20 cellular contexts compared by ENCODE assay signal in genomic region chr4:94420356-94420755, GRCh38.
"Had no signal": no experiment of that assay in that cellular context is flagged by ENCODE, and none has a peak within 500 bp of the region (broad histone marks: within the 10 kb centered on the region; RNA-seq: fewer than 3 reads in every experiment).

No MANE protein-coding gene starts in this region.

- H3K4me2 ChIP-seq: neural progenitor cell had no signal

- H3K27ac ChIP-seq: neural progenitor cell, ovary, tibial artery had no signal

- DNase-seq: activated CD4-positive, alpha-beta memory T cell treated with anti-CD3 and anti-CD28 coated beads, Interleukin-2, amount 10 ng/mL, durations not matched to agents 7 days and 5 days; activated CD4-positive, alpha-beta T cell treated with anti-CD3 and anti-CD28 coated beads for 48 hours; activated CD4-positive, CD25-positive, alpha-beta regulatory T cell; activated CD8-positive, alpha-beta memory T cell treated with anti-CD3 and anti-CD28 coated beads, Interleukin-2, amount 10 ng/mL, durations not matched to agents 7 days and 5 days; activated naive CD4-positive, alpha-beta T cell; activated naive CD8-positive, alpha-beta T cell treated with anti-CD3 and anti-CD28 coated beads for 36 hours; cortex of kidney; hypothalamus; left ventricle myocardium superior; naive thymus-derived CD4-positive, alpha-beta T cell; ovary; psoas muscle; stimulated activated CD4-positive, alpha-beta T cell treated with anti-CD3 and anti-CD28 coated beads, Interleukin-12 subunit alpha, Interleukin-12 subunit beta, amount 100 ng/mL, for 4 hours; stimulated activated CD4-positive, alpha-beta T cell treated with anti-CD3 and anti-CD28 coated beads, Interleukin-1b, Interleukin-23, amount 100 ng/mL, for 48 hours; stimulated activated CD8-positive, alpha-beta memory T cell treated with anti-CD3 and anti-CD28 coated beads, Interleukin-4, amount 100 ng/mL, for 48 hours; stimulated activated naive CD8-positive, alpha-beta T cell treated with anti-CD3 and anti-CD28 coated beads, Interleukin-15, Interleukin-2, amounts not matched to agents 100 U/mL and 50 U/mL, for 24 hours; substantia nigra; T1000; tibial artery had no signal

- H3K9ac ChIP-seq: neural progenitor cell had no signal

- H3K9me3 ChIP-seq: ovary had no signal

- H3K27me3 ChIP-seq: neural progenitor cell, ovary, tibial artery had no signal

- H3K4me3 ChIP-seq: neural progenitor cell, ovary, psoas muscle, tibial artery had no signal

- H3K36me3 ChIP-seq: neural progenitor cell, ovary, tibial artery had no signal

- ATAC-seq: activated CD8-positive, alpha-beta memory T cell treated with anti-CD3 and anti-CD28 coated beads, Interleukin-2, amount 10 ng/mL, durations not matched to agents 7 days and 5 days; naive thymus-derived CD4-positive, alpha-beta T cell; stimulated activated naive CD8-positive, alpha-beta T cell treated with anti-CD3 and anti-CD28 coated beads, Interleukin-15, Interleukin-2, amounts not matched to agents 100 U/mL and 50 U/mL, for 24 hours had no signal
